ENCODE assay signal across 9 cellular contexts in the genomic region with DNA sequence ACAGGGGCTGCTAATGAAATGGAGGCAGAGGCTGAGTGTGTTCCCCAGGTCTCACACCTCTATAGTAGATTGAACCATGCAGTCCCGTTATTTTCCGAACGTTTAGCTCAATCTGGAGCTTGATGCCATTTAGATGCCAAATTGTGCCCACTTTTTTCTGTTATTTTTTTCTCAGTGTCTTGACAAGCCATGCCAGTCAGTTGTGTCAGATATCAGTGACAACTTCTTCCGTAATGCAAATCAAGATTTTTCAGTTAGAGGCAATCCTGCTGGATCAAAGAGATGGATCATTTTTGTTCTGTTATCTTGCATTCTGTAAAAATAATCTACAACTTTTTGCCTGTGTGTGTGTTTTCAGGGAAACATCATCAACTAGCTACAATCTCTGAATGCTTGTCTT. TPM values are rescaled to one million over a fixed set of nuclear protein-coding genes. Genes with fewer than 3 reads are reported as not detected.
"Had no signal": no experiment of that assay in that cellular context is flagged by ENCODE, and none has a peak within 500 bp of the region (broad histone marks: within the 10 kb centered on the region; RNA-seq: fewer than 3 reads in every experiment).

No MANE protein-coding gene starts in this region.

- DNase-seq: IMR-90, KBM-7, KG1 had no signal

- H3K27ac ChIP-seq: HL-60 had no signal

- ATAC-seq: HepG2, K562 had no signal

- H3K4me3 ChIP-seq: K562 had no signal

RNA-seq across cellular contexts. Expression of gene GLP1R, which starts 31.1 kb away (rescaled TPM):
- total RNA-seq: HepG2, HT-29, HT1080, IMR-90, K562 had no signal
- polyA plus RNA-seq: HepG2, IgD-negative memory B cell, IMR-90, K562 had no signal
